8 cellular contexts compared by ENCODE assay signal in the genomic region with DNA sequence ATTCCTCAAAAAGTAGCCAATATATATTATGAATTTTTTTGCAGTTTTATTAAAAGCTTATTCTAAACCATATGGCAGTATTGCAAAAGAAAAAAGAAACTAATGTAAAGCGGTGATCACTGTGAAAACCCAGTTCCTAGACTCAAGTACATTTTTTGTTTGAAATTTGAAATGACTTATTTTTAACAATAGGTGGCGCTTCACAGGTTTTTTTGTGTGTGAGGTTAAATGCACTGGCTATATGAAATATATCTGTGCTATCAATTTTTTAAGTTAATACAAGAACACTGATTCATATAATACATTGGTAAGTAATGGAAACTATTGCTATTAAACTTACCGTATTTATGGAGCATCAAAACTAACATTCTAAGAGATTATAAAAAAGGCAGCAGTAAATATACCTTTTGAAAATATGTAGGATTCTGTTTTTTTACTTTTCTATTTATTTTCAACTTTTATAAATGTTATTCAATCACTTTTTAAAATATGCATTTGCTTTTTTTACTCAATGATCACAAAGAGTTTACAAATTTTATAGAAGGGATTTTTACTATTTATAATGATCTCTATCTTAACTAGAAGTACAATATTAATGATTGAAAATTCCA. TPM values are rescaled to one million over a fixed set of nuclear protein-coding genes. Genes with fewer than 3 reads are reported as not detected.
A peak's percentile ranks its signal among the peaks of the same experiment; 100 is the strongest.
DNase-seq lines count a peak whose midpoint lies in the region; ATAC-seq, FAIRE-seq and TF ChIP-seq lines count a peak whose summit lies in the region.

No MANE protein-coding gene starts in this region.

- H3K27ac Mint-ChIP-seq in astrocyte (ENCODE audit: unreplicated experiment) (no peak overlapping the region), naive B cell (no peak overlapping the region)
- H3K27ac Mint-ChIP-seq in CD8-positive, alpha-beta memory T cell: no peak overlapping the region
- H3K27ac Mint-ChIP-seq in activated T-cell treated with anti-CD3 and anti-CD28 coated beads, Interleukin-2, amount 50 U/mL, for 24 hours: no peak overlapping the region

- POLR2A ChIA-PET in CD8-positive, alpha-beta memory T cell (lab: Charles Lee): no interaction called here

- peaks cover 2% of the 10 kb centered on the region for H3K4me1 ChIP-seq in KMS-11 (ENCODE audit: low read depth, poor library complexity, severe bottlenecking)
- H3K4me1 ChIP-seq in astrocyte (ENCODE audit: insufficient read depth, low read length): peaks cover 3% of the 10 kb centered on the region
- no peaks in the 10 kb centered on the region for H3K4me1 ChIP-seq in CD8-positive, alpha-beta memory T cell (ENCODE audit: insufficient read depth, low read length)

- peaks cover 2% of the 10 kb centered on the region for H3K4me1 Mint-ChIP-seq in astrocyte (ENCODE audit: low read depth, unreplicated experiment)
- H3K4me1 Mint-ChIP-seq in naive B cell: no peaks in the 10 kb centered on the region
- peaks cover 0 to 6% (median 3%) of the 10 kb centered on the region in 3 donors for H3K4me1 Mint-ChIP-seq in CD8-positive, alpha-beta memory T cell
- peaks cover 9% of the 10 kb centered on the region for H3K4me1 Mint-ChIP-seq in activated T-cell treated with anti-CD3 and anti-CD28 coated beads, Interleukin-2, amount 50 U/mL, for 24 hours (ENCODE audit: low read depth)

- no peak overlapping the region for H3K4me3 ChIP-seq in KMS-11 (IDR thresholded peaks at IDR 0.05; ENCODE audit: insufficient read depth, low read depth, low read length)
- no peak overlapping the region for H3K4me3 ChIP-seq in astrocyte (ENCODE audit: insufficient read depth, low read depth, low read length)
- no peak overlapping the region for H3K4me3 ChIP-seq in CD8-positive, alpha-beta memory T cell (ENCODE audit: low read length)

- H3K4me2 ChIP-seq in KMS-11: no peak overlapping the region
- H3K4me2 ChIP-seq in astrocyte (ENCODE audit: low read length): no peak overlapping the region

- no peak for FAIRE-seq in astrocyte (lab: Jason Lieb, UNC)

- peak; percentile 37 to 51 for ATAC-seq in naive B cell (ENCODE audit: low read depth in 2 of 2)

- H3K9me3 Mint-ChIP-seq in astrocyte (ENCODE audit: unreplicated experiment): no peaks in the 10 kb centered on the region
- H3K9me3 Mint-ChIP-seq in naive B cell: no peaks in the 10 kb centered on the region
- peaks cover 0 to 2% (median 0%) of the 10 kb centered on the region in 5 donors for H3K9me3 Mint-ChIP-seq in CD8-positive, alpha-beta memory T cell
- H3K9me3 Mint-ChIP-seq in activated T-cell treated with anti-CD3 and anti-CD28 coated beads, Interleukin-2, amount 50 U/mL, for 24 hours: no peaks in the 10 kb centered on the region

- H3K9ac ChIP-seq in KMS-11 (no peak overlapping the region), astrocyte (ENCODE audit: low read length) (no peak overlapping the region)

- CTCF ChIA-PET in CD8-positive, alpha-beta memory T cell (lab: Charles Lee): interaction anchor here (0.7 to 1.2 kb wide), 3 partner anchors 62 to 174 kb away, joined by 3 to 4 read pairs (median 3); no protein-coding TSS in a partner anchor

- in situ Hi-C loops in G401 (cut with HindIII; ENCODE audit: low sequenced_read_pairs): no loop called here

- H3K4me3 Mint-ChIP-seq in astrocyte (ENCODE audit: unreplicated experiment) (no peak overlapping the region), naive B cell (no peak overlapping the region)
- no peak overlapping the region for H3K4me3 Mint-ChIP-seq in CD8-positive, alpha-beta memory T cell
- H3K4me3 Mint-ChIP-seq in activated T-cell treated with anti-CD3 and anti-CD28 coated beads, Interleukin-2, amount 50 U/mL, for 24 hours: no peak overlapping the region

- H2AFZ ChIP-seq in KMS-11 (ENCODE audit: low read depth) (no peak overlapping the region), astrocyte (ENCODE audit: low read depth, low read length) (no peak overlapping the region)

- H3K79me2 ChIP-seq in KMS-11 (ENCODE audit: insufficient read depth, low read depth) (no peaks in the 10 kb centered on the region), astrocyte (ENCODE audit: insufficient read depth, low read length) (no peaks in the 10 kb centered on the region)

- H3K36me3 ChIP-seq in KMS-11 (ENCODE audit: insufficient read depth): no peaks in the 10 kb centered on the region
- H3K36me3 ChIP-seq in astrocyte (ENCODE audit: insufficient read depth, low read length): no peaks in the 10 kb centered on the region
- no peaks in the 10 kb centered on the region for H3K36me3 ChIP-seq in CD8-positive, alpha-beta memory T cell (ENCODE audit: insufficient read depth, low read length)

- H4K20me1 ChIP-seq in KMS-11 (ENCODE audit: insufficient read depth) (no peaks in the 10 kb centered on the region), astrocyte (ENCODE audit: insufficient read depth, low read length) (no peaks in the 10 kb centered on the region)

- H3K9me3 ChIP-seq in astrocyte (ENCODE audit: insufficient read depth, low read depth, low read length): no peaks in the 10 kb centered on the region
- no peaks in the 10 kb centered on the region for H3K9me3 ChIP-seq in CD8-positive, alpha-beta memory T cell (ENCODE audit: low read length)

- TF ChIP-seq CTCF in KMS-11 (conservative IDR thresholded peaks at IDR 0.05; ENCODE audit: low read depth, low read length): peak; percentile 79
- peak; percentile 53 for TF ChIP-seq CTCF in astrocyte (IDR thresholded peaks at IDR 0.05; ENCODE audit: insufficient read depth, low read depth, low read length)

- DNase-seq in G401 (ENCODE audit: low spot score) (peak; percentile 41), astrocyte (ENCODE audit: low read depth) (no peak), naive B cell (peak; percentile 38), GDM1 (lab: John Stamatoyannopoulos, UW) (no peak), AG20443 (ENCODE audit: low spot score) (no peak)
- DNase-seq in CD8-positive, alpha-beta memory T cell: no peak
- DNase-seq in activated T-cell treated with anti-CD3 and anti-CD28 coated beads, Interleukin-2, amount 50 U/mL, for 24 hours: no peak

- H3K27me3 Mint-ChIP-seq in astrocyte (ENCODE audit: low read depth, unreplicated experiment): no peaks in the 10 kb centered on the region
- H3K27me3 Mint-ChIP-seq in naive B cell: no peaks in the 10 kb centered on the region
- H3K27me3 Mint-ChIP-seq in CD8-positive, alpha-beta memory T cell: peaks cover 0 to 1% of the 10 kb centered on the region in 2 donors
- peaks cover 3% of the 10 kb centered on the region for H3K27me3 Mint-ChIP-seq in activated T-cell treated with anti-CD3 and anti-CD28 coated beads, Interleukin-2, amount 50 U/mL, for 24 hours

- H3K27ac ChIP-seq in KMS-11 (no peak overlapping the region), astrocyte (ENCODE audit: low read depth, low read length) (no peak overlapping the region)
- H3K27ac ChIP-seq in CD8-positive, alpha-beta memory T cell (ENCODE audit: low read depth, low read length): no peak overlapping the region

- H3K27me3 ChIP-seq in KMS-11 (ENCODE audit: insufficient read depth, low read depth) (no peaks in the 10 kb centered on the region), astrocyte (ENCODE audit: insufficient read depth, low read length) (no peaks in the 10 kb centered on the region)
- no peaks in the 10 kb centered on the region for H3K27me3 ChIP-seq in CD8-positive, alpha-beta memory T cell (ENCODE audit: insufficient read depth, low read length, poor library complexity, severe bottlenecking)

- H3K36me3 Mint-ChIP-seq in astrocyte (ENCODE audit: low read depth, unreplicated experiment) (no peaks in the 10 kb centered on the region), naive B cell (no peaks in the 10 kb centered on the region)
- H3K36me3 Mint-ChIP-seq in CD8-positive, alpha-beta memory T cell: no peaks in the 10 kb centered on the region
- H3K36me3 Mint-ChIP-seq in activated T-cell treated with anti-CD3 and anti-CD28 coated beads, Interleukin-2, amount 50 U/mL, for 24 hours (ENCODE audit: low read depth): no peaks in the 10 kb centered on the region

RNA-seq across cellular contexts. Expression of a gene that starts 5.6 kb away (rescaled TPM):
- 37.3 and 69.8 TPM in 2 replicates for total RNA-seq in G401 (2014; rRNA removed; shearing (Covaris generic))
- 44.5 and 51.6 TPM in 2 replicates for total RNA-seq in astrocyte
- 10 to 100 TPM; 24.3 to 44.1 (median 31.5) TPM for polyA plus RNA-seq in naive B cell (ENCODE audit: low read depth in 6 of 6)
- total RNA-seq in CD8-positive, alpha-beta memory T cell: 10 to 100 TPM; 40.6 to 40.8 TPM
- polyA plus RNA-seq in CD8-positive, alpha-beta memory T cell: 27.2 TPM

Comparison
In these comparisons a context has a peak if more than half of its experiments do, and no peak if none do; other contexts are left out.
1. DNase-seq: peak in G401 (single experiment) and naive B cell (single experiment); none in astrocyte (single experiment), CD8-positive, alpha-beta memory T cell (0 of 5), GDM1 (single experiment), AG20443 (single experiment) and activated T-cell treated with anti-CD3 and anti-CD28 coated beads, Interleukin-2, amount 50 U/mL, for 24 hours (single experiment).